Comparison of ENCODE assay signal across 20 cellular contexts in the genomic region with DNA sequence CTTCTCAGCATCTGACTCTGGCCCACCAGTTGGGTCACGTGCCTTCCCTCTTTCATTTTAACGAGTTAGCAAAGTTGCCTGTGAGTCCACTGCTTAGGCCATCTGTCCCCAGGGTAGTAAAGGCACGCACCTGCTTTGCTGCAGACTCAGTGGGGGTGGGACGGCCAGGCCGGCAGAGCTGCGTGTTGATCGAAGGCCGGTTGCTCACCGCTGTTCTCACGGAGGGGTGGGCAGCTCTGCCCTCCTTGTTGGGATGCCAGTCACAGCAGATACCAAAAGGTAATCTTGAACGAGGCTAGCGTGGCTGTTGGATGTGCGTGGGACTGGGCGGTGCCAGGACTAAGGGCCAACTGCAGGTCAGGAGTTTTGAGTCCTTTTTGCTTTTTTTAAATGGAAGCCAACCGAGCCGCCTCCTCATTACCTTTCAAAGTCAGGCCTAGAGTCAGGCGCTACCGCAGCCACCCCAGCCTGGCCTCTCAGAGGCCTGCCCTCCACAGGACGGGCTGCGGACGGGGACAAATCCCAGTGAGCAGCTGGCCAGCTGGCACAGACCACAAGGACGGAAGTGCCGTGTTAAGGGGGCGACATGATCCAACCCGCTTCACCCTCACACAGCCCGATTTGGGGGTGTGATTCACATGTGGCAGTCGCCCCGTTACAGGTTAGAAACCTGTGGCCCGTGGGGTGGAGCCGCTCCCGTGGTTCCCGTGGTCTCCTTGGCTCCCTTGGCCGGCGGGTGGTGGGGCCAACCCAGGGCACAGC.
"Had no signal": no experiment of that assay in that cellular context is flagged by ENCODE, and none has a peak within 500 bp of the region (broad histone marks: within the 10 kb centered on the region; RNA-seq: fewer than 3 reads in every experiment).

No MANE protein-coding gene starts in this region.

- H3K9me3 Mint-ChIP-seq: activated naive CD8-positive, alpha-beta T cell treated with anti-CD3 and anti-CD28 coated beads for 36 hours; activated T-helper 1 cell treated with anti-CD3 and anti-CD28 coated beads, Interleukin-12 subunit alpha, Interleukin-12 subunit beta, Interleukin-2, Interleukin-4 antibody, amounts not matched to agents 30 ng/mL and 10 ng/mL and 1 ng/mL, durations not matched to agents 14 hours and 24 hours and 36 hours; memory B cell; T-helper 2 cell treated with Interferon-gamma antibody and Interleukin-4, amounts not matched to agents 5 μg/mL and 100 μg/mL, for 36 hours; WTC11 had no signal

- H3K36me3 ChIP-seq: neutrophil, thyroid gland had no signal

- H3K9me3 ChIP-seq: mucosa of descending colon, neutrophil, thyroid gland had no signal

- H3K27me3 ChIP-seq: neutrophil, thyroid gland had no signal

- H3K36me3 Mint-ChIP-seq: memory B cell; naive thymus-derived CD4-positive, alpha-beta T cell; WTC11 had no signal

- H3K4me3 Mint-ChIP-seq: activated CD4-positive, alpha-beta T cell treated with anti-CD3 and anti-CD28 coated beads for 36 hours; activated naive CD8-positive, alpha-beta T cell treated with anti-CD3 and anti-CD28 coated beads for 36 hours; activated T-helper 1 cell treated with anti-CD3 and anti-CD28 coated beads, Interleukin-12 subunit alpha, Interleukin-12 subunit beta, Interleukin-2, Interleukin-4 antibody, amounts not matched to agents 30 ng/mL and 10 ng/mL and 1 ng/mL, durations not matched to agents 14 hours and 24 hours and 36 hours; memory B cell; naive thymus-derived CD4-positive, alpha-beta T cell; T-helper 2 cell treated with Interferon-gamma antibody and Interleukin-4, amounts not matched to agents 5 μg/mL and 100 μg/mL, for 36 hours; WTC11 had no signal

- H3K27ac Mint-ChIP-seq: activated CD4-positive, alpha-beta T cell treated with anti-CD3 and anti-CD28 coated beads for 36 hours; activated naive CD8-positive, alpha-beta T cell treated with anti-CD3 and anti-CD28 coated beads for 36 hours; activated T-helper 1 cell treated with anti-CD3 and anti-CD28 coated beads, Interleukin-12 subunit alpha, Interleukin-12 subunit beta, Interleukin-2, Interleukin-4 antibody, amounts not matched to agents 30 ng/mL and 10 ng/mL and 1 ng/mL, durations not matched to agents 14 hours and 24 hours and 36 hours; memory B cell; naive thymus-derived CD4-positive, alpha-beta T cell; T-helper 2 cell treated with Interferon-gamma antibody and Interleukin-4, amounts not matched to agents 5 μg/mL and 100 μg/mL, for 36 hours; WTC11 had no signal

- H3K4me1 Mint-ChIP-seq: activated CD4-positive, alpha-beta T cell treated with anti-CD3 and anti-CD28 coated beads for 36 hours; activated naive CD8-positive, alpha-beta T cell treated with anti-CD3 and anti-CD28 coated beads for 36 hours; naive thymus-derived CD4-positive, alpha-beta T cell; WTC11 had no signal

- H3K27me3 Mint-ChIP-seq: activated CD4-positive, alpha-beta T cell treated with anti-CD3 and anti-CD28 coated beads for 36 hours; activated naive CD8-positive, alpha-beta T cell treated with anti-CD3 and anti-CD28 coated beads for 36 hours; naive thymus-derived CD4-positive, alpha-beta T cell had no signal

- H3K4me3 ChIP-seq: mucosa of descending colon, thyroid gland had no signal

- H3K27ac ChIP-seq: epithelial cell of prostate, neutrophil, thyroid gland had no signal

- H3K4me1 ChIP-seq: thyroid gland had no signal

- ATAC-seq: activated CD4-positive, alpha-beta T cell treated with anti-CD3 and anti-CD28 coated beads for 36 hours; left lobe of liver; mucosa of descending colon; naive thymus-derived CD4-positive, alpha-beta T cell; WTC11 had no signal

- DNase-seq: activated CD4-positive, alpha-beta T cell treated with anti-CD3 and anti-CD28 coated beads for 36 hours; activated CD4-positive, alpha-beta T cell treated with anti-CD3 and anti-CD28 coated beads, Interleukin-2, amount 50 U/mL, for 48 hours; activated naive CD8-positive, alpha-beta T cell treated with anti-CD3 and anti-CD28 coated beads for 36 hours; activated T-cell treated with anti-CD3 and anti-CD28 coated beads for 4 hours; amniotic stem cell; foreskin fibroblast; hypothalamus; mucosa of descending colon; naive thymus-derived CD4-positive, alpha-beta T cell; retina; stimulated activated CD4-positive, alpha-beta T cell treated with anti-CD3 and anti-CD28 coated beads, Interleukin-2, amount 100 ng/mL, for 24 hours; stimulated activated naive CD4-positive, alpha-beta T cell treated with Interleukin-2 at 50 U/mL for 16 hours; thyroid gland had no signal
